In genomic region chr17:76452646-76453430, GRCh38 we compare ENCODE assay signal across 8 cellular contexts. TPM values are rescaled to one million over a fixed set of nuclear protein-coding genes. Genes with fewer than 3 reads are reported as not detected.
DNase-seq lines count a peak whose midpoint lies in the region; ATAC-seq and TF ChIP-seq lines count a peak whose summit lies in the region.

Gene UBE2O (minus strand): TSS chr17:76453152. CDS start chr17:76453141, 11 bp downstream.

- ATAC-seq in GM18873 (IDR thresholded peaks at IDR 0.05; ENCODE audit: low FRiP score, unreplicated experiment) = peak; percentile 70
- peak; percentile 90 for ATAC-seq in HG03139 (IDR thresholded peaks at IDR 0.05; ENCODE audit: unreplicated experiment)
- ATAC-seq in central memory CD8-positive, alpha-beta T cell (replicated peaks; ENCODE audit: extremely low read depth, poor library complexity, severe bottlenecking) = peak; percentile 93

- H3K27ac ChIP-seq in AG04450 (ENCODE audit: low read depth, low read length) = no peak within 1 kb of the TSS

- H3K4me1 Mint-ChIP-seq in central memory CD8-positive, alpha-beta T cell = peaks cover 40% of the 10 kb centered on the region

- DNase-seq in AG04450 (ENCODE audit: low read depth, low spot score) (no peak), NCI-H2227 treated with DMSO at 0.1 percent for 48 hours (lab: John Stamatoyannopoulos, UW) (peak; percentile 84), kidney glomerular epithelial cell (lab: John Stamatoyannopoulos, UW) (peak; percentile 75)
- DNase-seq in activated CD4-positive, CD25-positive, alpha-beta regulatory T cell treated with anti-CD3 and anti-CD28 coated beads, Interleukin-2, amount 50 U/mL, for 16 hours (ENCODE audit: low read depth, low spot score) = peak; percentile 77
- peak; percentile 90 to 91 for DNase-seq in central memory CD8-positive, alpha-beta T cell (ENCODE audit: low spot score in 2 of 2)
- DNase-seq in stimulated activated CD4-positive, alpha-beta T cell treated with anti-CD3 and anti-CD28 coated beads, Interleukin-15, amount 100 ng/mL, for 48 hours (ENCODE audit: low read depth in 2 of 2) = peak; percentile 82 to 90

- H3K27me3 Mint-ChIP-seq in central memory CD8-positive, alpha-beta T cell = no peaks in the 10 kb centered on the region

- no peaks in the 10 kb centered on the region for H3K9me3 ChIP-seq in AG04450 (ENCODE audit: control insufficient read depth, insufficient read depth, low read length)

- POLR2A ChIA-PET in AG04450 (lab: Yijun Ruan, JAX) = no interaction called here

- H3K27ac Mint-ChIP-seq in central memory CD8-positive, alpha-beta T cell (ENCODE audit: low read depth) = peak within 1 kb of the TSS; percentile 94

- no peaks in the 10 kb centered on the region for H3K27me3 ChIP-seq in AG04450 (ENCODE audit: control insufficient read depth, insufficient read depth, low read length)

- peak; percentile 50 for TF ChIP-seq CTCF in AG04450 (IDR thresholded peaks at IDR 0.05; ENCODE audit: low read depth, low read length)

- peak within 1 kb of the TSS; percentile 83 for H3K4me3 Mint-ChIP-seq in central memory CD8-positive, alpha-beta T cell

- H3K4me3 ChIP-seq in AG04450 (ENCODE audit: low read depth, low read length) = peak within 1 kb of the TSS; percentile 77

- CTCF ChIA-PET in AG04450 (lab: Charles Lee) = interaction anchor here (0.8 to 1.6 kb wide), 10 partner anchors 10 to 99 kb away, joined by 3 to 7 read pairs (median 3); partner anchors contain the start of gene PRPSAP1

- H3K36me3 Mint-ChIP-seq in central memory CD8-positive, alpha-beta T cell (ENCODE audit: insufficient read depth) = peaks cover 3% of the 10 kb centered on the region

- H3K9me3 Mint-ChIP-seq in central memory CD8-positive, alpha-beta T cell = no peaks in the 10 kb centered on the region

RNA-seq across cellular contexts. Expression of gene UBE2O, which starts in this region (rescaled TPM):
- 14.2 and 14.5 TPM in 2 replicates for polyA plus RNA-seq in AG04450 (2011; rRNA removed)
- 58.9 and 64.2 TPM in 2 replicates for polyA minus RNA-seq in AG04450 (2011; rRNA and poly(A)+ RNA removed)
